ENCODE assay signal across 14 cellular contexts in the genomic region with DNA sequence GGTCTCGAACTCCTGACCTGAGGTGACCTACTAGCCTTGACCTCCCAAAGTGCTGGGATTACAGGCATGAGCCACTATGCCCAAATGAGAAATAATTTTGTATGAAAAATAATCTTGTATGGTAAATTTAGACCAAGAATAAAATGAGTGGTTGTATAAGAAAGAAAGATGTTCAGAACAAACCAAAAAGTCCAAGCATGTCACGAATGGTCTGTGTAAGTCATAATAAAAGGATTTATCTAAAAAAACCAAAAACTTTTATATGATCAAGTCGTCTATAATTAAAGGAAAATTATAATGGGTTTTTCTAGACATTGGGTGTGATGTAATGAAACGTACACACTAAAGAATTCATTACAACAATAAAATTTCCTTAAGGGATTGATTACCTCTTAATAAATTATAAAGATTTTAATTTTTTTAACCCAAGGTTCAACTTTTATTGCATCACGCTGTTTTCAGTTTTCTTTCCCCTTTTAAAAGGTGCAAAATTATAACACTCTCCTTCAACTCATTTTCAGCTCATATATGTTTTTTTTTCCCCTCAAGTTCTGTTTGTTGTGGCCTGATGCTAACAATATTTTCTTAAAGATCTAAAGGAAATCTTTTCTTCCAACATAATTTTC. TPM values are rescaled to one million over a fixed set of nuclear protein-coding genes. Genes with fewer than 3 reads are reported as not detected.
A peak's percentile ranks its signal among the peaks of the same experiment; 100 is the strongest.
DNase-seq lines count a peak whose midpoint lies in the region; ATAC-seq and TF ChIP-seq lines count a peak whose summit lies in the region.
"Had no signal": no experiment of that assay in that cellular context is flagged by ENCODE, and none has a peak within 500 bp of the region (broad histone marks: within the 10 kb centered on the region; RNA-seq: fewer than 3 reads in every experiment).

No MANE protein-coding gene starts in this region.

- intact Hi-C loops in mammary epithelial cell (cut with micrococcal nuclease), result no loop called here
- intact Hi-C loops in psoas muscle (cut with DNase I), result no loop called here

- H3K27ac ChIP-seq in mammary epithelial cell (ENCODE audit: insufficient read depth, low read depth, low read length) (no peak overlapping the region), psoas muscle (no peak overlapping the region)
- H3K27ac ChIP-seq: 22Rv1, parathyroid adenoma, SK-N-MC, tibial artery had no signal

- no peak overlapping the region for H3K9ac ChIP-seq in mammary epithelial cell (ENCODE audit: insufficient read depth, low read length)
- H3K9ac ChIP-seq: parathyroid adenoma had no signal

- H3K4me3 ChIP-seq in mammary epithelial cell (replicated peaks in 1 of 3; ENCODE audit: insufficient read depth in 1 of 3, low read depth in 2 of 3, low read length in 3 of 3) (no peak overlapping the region), psoas muscle (no peak overlapping the region)
- H3K4me3 ChIP-seq: SK-N-MC, tibial artery had no signal

- no peaks in the 10 kb centered on the region for H3K36me3 ChIP-seq in mammary epithelial cell (ENCODE audit: insufficient read depth, low read length)
- no peaks in the 10 kb centered on the region for H3K36me3 ChIP-seq in psoas muscle (ENCODE audit: insufficient read depth in 1 of 2, low read depth in 1 of 2)
- H3K36me3 ChIP-seq: tibial artery had no signal

- H3K79me2 ChIP-seq in mammary epithelial cell (ENCODE audit: insufficient read depth, low read length), result no peaks in the 10 kb centered on the region
- H3K79me2 ChIP-seq: parathyroid adenoma had no signal

- CTCF ChIA-PET in mammary epithelial cell (lab: Charles Lee; ENCODE audit: low non-redundant PET), result no interaction called here

- dilution Hi-C loops in mammary epithelial cell (cut with HindIII; ENCODE audit: low sequenced_read_pairs), result no loop called here

- H2AFZ ChIP-seq in mammary epithelial cell (ENCODE audit: low read depth, low read length), result no peak overlapping the region
- H2AFZ ChIP-seq: parathyroid adenoma had no signal

- peaks cover 13% of the 10 kb centered on the region for H3K9me3 ChIP-seq in mammary epithelial cell (replicated peaks; ENCODE audit: insufficient read depth, low read length)
- no peaks in the 10 kb centered on the region for H3K9me3 ChIP-seq in psoas muscle
- H3K9me3 ChIP-seq: tibial artery had no signal

- TF ChIP-seq CTCF in mammary epithelial cell (conservative IDR thresholded peaks at IDR 0.05 in 1 of 2, IDR thresholded peaks at IDR 0.05 in 1 of 2; ENCODE audit: extremely low read depth in 1 of 2, insufficient read depth in 1 of 2, low read depth in 1 of 2, low read length in 2 of 2) (no peak), psoas muscle (IDR thresholded peaks at IDR 0.05) (no peak)

- in situ Hi-C loops in mammary epithelial cell (cut with MboI; ENCODE audit: low sequenced_read_pairs in 2 of 2), result no loop called here

- no peaks in the 10 kb centered on the region for H4K20me1 ChIP-seq in mammary epithelial cell (ENCODE audit: insufficient read depth, low read length)

- no TSS peak for BruUV-seq in mammary epithelial cell (replicated peaks; lab: Mats Ljungman, UMichigan)

- DNase-seq in DMS 273 (lab: John Stamatoyannopoulos, UW; ENCODE audit: unreplicated experiment) (peak; percentile 67), DMS 273 treated with DMSO at 0.1 percent for 48 hours (lab: John Stamatoyannopoulos, UW) (no peak), DMS53 treated with DMSO at 0.1 percent for 48 hours (lab: John Stamatoyannopoulos, UW; ENCODE audit: unreplicated experiment) (peak; percentile 24), NCI-H1694 treated with DMSO at 0.1 percent for 48 hours (lab: John Stamatoyannopoulos, UW) (peak; percentile 1), mammary epithelial cell (peak; percentile 17), psoas muscle (no peak), T1000 (lab: John Stamatoyannopoulos, UW) (no peak)
- DNase-seq in stimulated activated naive CD4-positive, alpha-beta T cell treated with Interleukin-2 at 50 U/mL for 16 hours (lab: John Stamatoyannopoulos, UW), result no peak
- DNase-seq: activated CD4-positive, CD25-positive, alpha-beta regulatory T cell treated with anti-CD3 and anti-CD28 coated beads, Interleukin-2, amount 50 U/mL, for 72 hours; activated T-cell treated with anti-CD3 and anti-CD28 coated beads, Interleukin-2, amount 50 U/mL, for 72 hours; tibial artery had no signal

- H3K27me3 ChIP-seq in mammary epithelial cell (ENCODE audit: insufficient read depth, low read length), result no peaks in the 10 kb centered on the region
- H3K27me3 ChIP-seq in psoas muscle (ENCODE audit: insufficient read depth in 3 of 3, low read length in 2 of 3), result no peaks in the 10 kb centered on the region
- H3K27me3 ChIP-seq: tibial artery had no signal

- H3K4me2 ChIP-seq in mammary epithelial cell (ENCODE audit: insufficient read depth, low read depth, low read length), result no peak overlapping the region

- H3K4me1 ChIP-seq in mammary epithelial cell (ENCODE audit: insufficient read depth, low read length) (no peaks in the 10 kb centered on the region), psoas muscle (no peaks in the 10 kb centered on the region)
- H3K4me1 ChIP-seq: parathyroid adenoma, tibial artery had no signal

- WGBS in mammary epithelial cell (ENCODE audit: low coverage, missing lambda C conversion rate), result 93% methylated on average over 5 of the region's 5 CpGs
- 79 to 87% (median 84%) methylated on average over 5 of the region's 5 CpGs for WGBS in psoas muscle, 3 donors

- no peak for ATAC-seq in psoas muscle
- ATAC-seq: activated T-cell treated with anti-CD3 and anti-CD28 coated beads, Interleukin-2, amount 50 U/mL, for 72 hours had no signal

RNA-seq across cellular contexts. Expression of a gene that starts 8.9 kb away (rescaled TPM):
- total RNA-seq in mammary epithelial cell, result under 1 TPM; 0.14 to 0.67 TPM
- 0.11 TPM for polyA plus RNA-seq in mammary epithelial cell
- polyA minus RNA-seq in mammary epithelial cell, result not detected
- total RNA-seq in psoas muscle, result under 1 TPM; 0.40 to 0.88 (median 0.56) TPM
- 1 to 10 TPM in 2 of 3 donors, under 1 TPM in 1; 0.70 to 1.9 (median 1.1) TPM for polyA plus RNA-seq in psoas muscle

RNA-seq across cellular contexts. Expression of a gene that starts 56.8 kb away (rescaled TPM):
- 100 to 1,000 TPM in 1 of 2 donors, 10 to 100 TPM in 1; 72.7 to 103 TPM for total RNA-seq in mammary epithelial cell
- polyA plus RNA-seq in mammary epithelial cell, result 118 TPM
- 51.8 TPM for polyA minus RNA-seq in mammary epithelial cell
- total RNA-seq in psoas muscle, result 10 to 100 TPM; 67.0 to 89.0 (median 75.1) TPM
- polyA plus RNA-seq in psoas muscle, result 10 to 100 TPM; 62.1 to 86.4 (median 64.3) TPM

Comparison
In these comparisons a context has a peak if more than half of its experiments do, and no peak if none do; other contexts are left out.
1. DNase-seq: peak in DMS 273 (single experiment), DMS53 treated with DMSO at 0.1 percent for 48 hours (single experiment), NCI-H1694 treated with DMSO at 0.1 percent for 48 hours (single experiment) and mammary epithelial cell (single experiment); none in DMS 273 treated with DMSO at 0.1 percent for 48 hours (single experiment), psoas muscle (0 of 2), T1000 (single experiment) and stimulated activated naive CD4-positive, alpha-beta T cell treated with Interleukin-2 at 50 U/mL for 16 hours (single experiment).